In the genomic region with DNA sequence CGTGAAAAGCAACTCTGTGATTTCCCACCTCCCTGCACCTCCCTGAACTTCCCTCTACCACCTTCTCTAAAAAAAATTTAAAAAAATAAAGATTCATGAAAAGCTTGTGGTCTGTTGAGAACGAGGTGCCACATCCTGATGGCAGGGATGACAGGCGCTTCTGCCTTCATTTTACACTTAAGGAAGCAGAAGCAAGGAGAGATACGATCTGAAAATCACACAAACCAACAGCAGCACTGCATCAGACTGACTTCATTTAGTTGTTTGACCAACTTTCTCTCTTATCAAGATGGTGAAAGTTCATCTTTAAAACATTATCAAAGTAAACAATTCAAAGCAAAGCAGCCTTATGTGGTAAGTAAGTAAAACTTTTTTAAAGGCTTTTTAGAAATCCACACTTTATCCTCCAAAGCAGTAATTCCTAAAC, we compare ENCODE assay signal across 10 cellular contexts. TPM values are rescaled to one million over a fixed set of nuclear protein-coding genes. Genes with fewer than 3 reads are reported as not detected.
DNase-seq lines count a peak whose midpoint lies in the region; ATAC-seq, FAIRE-seq and TF ChIP-seq lines count a peak whose summit lies in the region.
"Had no signal": no experiment of that assay in that cellular context is flagged by ENCODE, and none has a peak within 500 bp of the region (broad histone marks: within the 10 kb centered on the region; RNA-seq: fewer than 3 reads in every experiment).

No MANE protein-coding gene starts in this region.

- H3K27me3 ChIP-seq in Loucy (ENCODE audit: insufficient read depth, low read length, poor library complexity, severe bottlenecking) (no peaks in the 10 kb centered on the region), neutrophil (no peaks in the 10 kb centered on the region)

- H3K9ac ChIP-seq in Loucy (ENCODE audit: low read depth, low read length, poor library complexity, severe bottlenecking) = no peak overlapping the region

- peaks cover 46% of the 10 kb centered on the region for H3K4me1 Mint-ChIP-seq in activated naive CD8-positive, alpha-beta T cell (ENCODE audit: low read depth)

- peak overlapping the region; percentile 63 for H3K27ac ChIP-seq in neutrophil
- H3K27ac ChIP-seq: SK-N-MC had no signal

- H3K4me3 ChIP-seq in Loucy (ENCODE audit: low read length, poor library complexity, severe bottlenecking) (peak overlapping the region; percentile 7), neutrophil (ENCODE audit: low read depth in 1 of 2, low read length in 1 of 2) (peak overlapping the region in 1 of 2 experiments; percentile 10)
- H3K4me3 ChIP-seq: SK-N-MC had no signal

- ATAC-seq in GM18511 (IDR thresholded peaks at IDR 0.05; ENCODE audit: unreplicated experiment) = peak; percentile 63
- ATAC-seq in HG02571 (IDR thresholded peaks at IDR 0.05; ENCODE audit: unreplicated experiment) = no peak

- H3K4me1 ChIP-seq in Loucy (ENCODE audit: insufficient read depth, low read length, poor library complexity, severe bottlenecking) = peaks cover 13% of the 10 kb centered on the region
- peaks cover 16 to 36% of the 10 kb centered on the region in 2 experiments for H3K4me1 ChIP-seq in neutrophil (ENCODE audit: control insufficient read depth in 1 of 2, insufficient read depth in 1 of 2, low read depth in 1 of 2, low read length in 1 of 2)

- H3K79me2 ChIP-seq in Loucy (ENCODE audit: insufficient read depth, low read length) = peaks cover 24% of the 10 kb centered on the region

- no peaks in the 10 kb centered on the region for H3K9me3 Mint-ChIP-seq in activated naive CD8-positive, alpha-beta T cell (ENCODE audit: low read depth)

- H3K9me2 ChIP-seq in Loucy (replicated peaks; ENCODE audit: low read depth, low read length) = no peaks in the 10 kb centered on the region

- TF ChIP-seq CTCF in Loucy (conservative IDR thresholded peaks at IDR 0.05; ENCODE audit: low read length) (no peak), neutrophil (IDR thresholded peaks at IDR 0.05) (no peak)

- H3K27ac Mint-ChIP-seq in activated naive CD8-positive, alpha-beta T cell = peak overlapping the region; percentile 54
- H3K27ac Mint-ChIP-seq: nephron had no signal

- no peaks in the 10 kb centered on the region for H3K27me3 Mint-ChIP-seq in activated naive CD8-positive, alpha-beta T cell

- peaks cover 22% of the 10 kb centered on the region for H4K20me1 ChIP-seq in Loucy (ENCODE audit: insufficient read depth, low read length, poor library complexity, severe bottlenecking)

- peak overlapping the region; percentile 36 for H3K4me2 ChIP-seq in Loucy (ENCODE audit: low read depth, low read length, poor library complexity, severe bottlenecking)

- peaks cover 5% of the 10 kb centered on the region; the same call in 1 of the 2 replicates for H3F3A ChIP-seq in Loucy (ENCODE audit: low read depth)

- no peaks in the 10 kb centered on the region for H3K36me3 ChIP-seq in Loucy (ENCODE audit: insufficient read depth, low read length)
- no peaks in the 10 kb centered on the region for H3K36me3 ChIP-seq in neutrophil

- peaks cover 3% of the 10 kb centered on the region for H3K36me3 Mint-ChIP-seq in activated naive CD8-positive, alpha-beta T cell

- TF ChIP-seq POLR2A in GM12892 (IDR thresholded peaks at IDR 0.05; ENCODE audit: low read depth, low read length) = no peak

- H3K9me3 ChIP-seq in Loucy (ENCODE audit: insufficient read depth, low read depth, low read length) (peaks cover 8% of the 10 kb centered on the region; the same call in 1 of the 2 replicates), neutrophil (no peaks in the 10 kb centered on the region)

- H3K4me3 Mint-ChIP-seq in activated naive CD8-positive, alpha-beta T cell = peak overlapping the region; percentile 56
- H3K4me3 Mint-ChIP-seq: nephron had no signal

- DNase-seq in GM12892 (ENCODE audit: insufficient read length) (no peak), A172 (ENCODE audit: low spot score) (no peak)
- DNase-seq: NCI-H2227 treated with DMSO at 0.1 percent for 48 hours had no signal

- no peak for FAIRE-seq in GM12892 (lab: Jason Lieb, UNC)

- H2AFZ ChIP-seq in Loucy (ENCODE audit: low read length) = no peak overlapping the region

RNA-seq across cellular contexts. Expression of a gene that starts 15.5 kb away (rescaled TPM):
- polyA plus RNA-seq in GM12892 (2012; ENCODE audit: missing spikeins) = 16.5 TPM
- total RNA-seq in A172 (2014; rRNA removed; shearing (Covaris generic)) = 70.9 and 78.5 TPM in 2 replicates

RNA-seq across cellular contexts. Expression of a gene that starts 27.7 kb away (rescaled TPM):
- polyA plus RNA-seq in GM12892 (2012; ENCODE audit: missing spikeins) = 31.2 TPM
- total RNA-seq in A172 (2014; rRNA removed; shearing (Covaris generic)) = 63.1 and 69.4 TPM in 2 replicates
